In genomic region chr6:42032366-42032765, GRCh38 we compare ENCODE assay signal across 1 cellular context.
TF ChIP-seq lines count a peak whose summit lies in the region.

No MANE protein-coding gene starts in this region.

TF ChIP-seq in K562, 482 proteins besides CTCF, POLR2A, EP300 and RAD21:
- TF ChIP-seq ZNF395 (CRISPR knock-in tag; IDR thresholded peaks at IDR 0.05) (0 out of 2 replicates have a peak, but pooled peaks have one; percentile 22), HLTF (IDR thresholded peaks at IDR 0.05) (no peak)
TF ChIP-seq in K562: peak in this region for 1.
